In genomic region chr15:84741151-84741550, GRCh38 we compare ENCODE assay signal across 21 cellular contexts. TPM values are rescaled to one million over a fixed set of nuclear protein-coding genes. Genes with fewer than 3 reads are reported as not detected.
DNase-seq lines count a peak whose midpoint lies in the region; ATAC-seq and TF ChIP-seq lines count a peak whose summit lies in the region.
"Had no signal": no experiment of that assay in that cellular context is flagged by ENCODE, and none has a peak within 500 bp of the region (broad histone marks: within the 10 kb centered on the region; RNA-seq: fewer than 3 reads in every experiment).

No MANE protein-coding gene starts in this region.

- intact Hi-C loops in Panc1 (cut with micrococcal nuclease; ENCODE audit: unreplicated experiment): no loop called here

- DNase-seq in NCI-H2171 treated with DMSO at 0.1 percent for 48 hours (lab: John Stamatoyannopoulos, UW): peak; percentile 29
- no peak for DNase-seq in NCI-H2171 (lab: John Stamatoyannopoulos, UW)
- DNase-seq in Panc1 (ENCODE audit: low read depth, low spot score): no peak
- peak; percentile 56 for DNase-seq in hepatocyte (ENCODE audit: low spot score)
- DNase-seq in coronary artery (ENCODE audit: low spot score): no peak
- DNase-seq: activated CD4-positive, alpha-beta T cell treated with anti-CD3 and anti-CD28 coated beads for 4 hours; activated CD8-positive, alpha-beta memory T cell treated with anti-CD3 and anti-CD28 coated beads, Interleukin-2, amount 50 U/mL, for 4 hours; activated effector memory CD4-positive, alpha-beta T cell treated with anti-CD3 and anti-CD28 coated beads, Interleukin-2, amount 50 U/mL, for 16 hours; foreskin melanocyte; HCEC 1CT; mammary epithelial cell; NCI-H1417 treated with DMSO at 0.1 percent for 48 hours; NCI-H2107; NCI-H526; stomach; upper lobe of left lung had no signal

- H3K9me2 ChIP-seq in hepatocyte (replicated peaks; ENCODE audit: insufficient read depth): no peaks in the 10 kb centered on the region

- H3K4me2 ChIP-seq in hepatocyte: no peak overlapping the region

- no TSS peak for BruUV-seq in Panc1 (replicated peaks; lab: Mats Ljungman, UMichigan)

- in situ Hi-C loops in Panc1 (cut with HindIII; ENCODE audit: low pct_unique_long_range_greater_than_20kb, low sequenced_read_pairs): no loop called here

- WGBS in hepatocyte (ENCODE audit: low lambda C conversion rate, missing lambda C conversion rate): 77% methylated on average over 2 of the region's 2 CpGs

- H3K27ac Mint-ChIP-seq in stimulated activated memory B cell treated with anti-CD40 and anti-IgM and Interleukin-4, amounts not matched to agents 10 μg/mL and 1 μg/mL and 100 μg/mL, for 72 hours: peak overlapping the region; percentile 3

- H2AFZ ChIP-seq in hepatocyte: no peak overlapping the region

- no peaks in the 10 kb centered on the region for H3K4me1 ChIP-seq in Panc1 (ENCODE audit: control insufficient read depth, insufficient read depth, low read length)
- peaks cover 9% of the 10 kb centered on the region for H3K4me1 ChIP-seq in hepatocyte (ENCODE audit: insufficient read depth)
- H3K4me1 ChIP-seq: prostate gland had no signal

- H3K4me3 ChIP-seq in Panc1 (ENCODE audit: low read depth in 2 of 2, low read length in 2 of 2) (no peak overlapping the region), hepatocyte (no peak overlapping the region), coronary artery (no peak overlapping the region)
- H3K4me3 ChIP-seq: prostate gland, stomach, upper lobe of left lung had no signal

- POLR2A ChIA-PET in Panc1 (lab: Charles Lee): no interaction called here

- H3K27me3 ChIP-seq in Panc1 (ENCODE audit: control insufficient read depth, insufficient read depth, low read length): no peaks in the 10 kb centered on the region
- H3K27me3 ChIP-seq in hepatocyte: no peaks in the 10 kb centered on the region
- H3K27me3 ChIP-seq: stomach, upper lobe of left lung had no signal

- H3K27me3 Mint-ChIP-seq in stimulated activated memory B cell treated with anti-CD40 and anti-IgM and Interleukin-4, amounts not matched to agents 10 μg/mL and 1 μg/mL and 100 μg/mL, for 72 hours: no peaks in the 10 kb centered on the region
- H3K27me3 Mint-ChIP-seq: natural killer cell treated with Interleukin-12 subunit alpha and Interleukin-12 subunit beta and Interleukin-15 and Interleukin-18, amount 100 ng/mL, for 72 hours had no signal

- H3K79me2 ChIP-seq in hepatocyte: peaks cover 22% of the 10 kb centered on the region

- CTCF ChIA-PET in Panc1 (lab: Charles Lee): no interaction called here

- H3K36me3 ChIP-seq in Panc1 (ENCODE audit: control insufficient read depth, insufficient read depth, low read length) (no peaks in the 10 kb centered on the region), hepatocyte (replicated peaks; ENCODE audit: insufficient read depth, low read depth) (no peaks in the 10 kb centered on the region)
- H3K36me3 ChIP-seq: prostate gland, stomach, upper lobe of left lung had no signal

- no peak for TF ChIP-seq CTCF in Panc1 (IDR thresholded peaks at IDR 0.05)
- TF ChIP-seq CTCF in hepatocyte (IDR thresholded peaks at IDR 0.05; ENCODE audit: poor library complexity): no peak
- no peak for TF ChIP-seq CTCF in coronary artery (IDR thresholded peaks at IDR 0.05)

- H3K27ac ChIP-seq in Panc1 (ENCODE audit: low read length) (no peak overlapping the region), hepatocyte (peak overlapping the region; percentile 63), coronary artery (no peak overlapping the region)
- H3K27ac ChIP-seq: prostate gland, stomach, upper lobe of left lung had no signal

- H3K9me3 Mint-ChIP-seq in stimulated activated memory B cell treated with anti-CD40 and anti-IgM and Interleukin-4, amounts not matched to agents 10 μg/mL and 1 μg/mL and 100 μg/mL, for 72 hours: no peaks in the 10 kb centered on the region
- H3K9me3 Mint-ChIP-seq: natural killer cell treated with Interleukin-12 subunit alpha and Interleukin-12 subunit beta and Interleukin-15 and Interleukin-18, amount 100 ng/mL, for 72 hours had no signal

- no peaks in the 10 kb centered on the region for H3K36me3 Mint-ChIP-seq in stimulated activated memory B cell treated with anti-CD40 and anti-IgM and Interleukin-4, amounts not matched to agents 10 μg/mL and 1 μg/mL and 100 μg/mL, for 72 hours
- H3K36me3 Mint-ChIP-seq: natural killer cell treated with Interleukin-12 subunit alpha and Interleukin-12 subunit beta and Interleukin-15 and Interleukin-18, amount 100 ng/mL, for 72 hours had no signal

- H4K20me1 ChIP-seq in hepatocyte (ENCODE audit: insufficient read depth, poor library complexity, severe bottlenecking): no peaks in the 10 kb centered on the region

- no peak overlapping the region for H3K4me3 Mint-ChIP-seq in stimulated activated memory B cell treated with anti-CD40 and anti-IgM and Interleukin-4, amounts not matched to agents 10 μg/mL and 1 μg/mL and 100 μg/mL, for 72 hours
- H3K4me3 Mint-ChIP-seq: natural killer cell treated with Interleukin-12 subunit alpha and Interleukin-12 subunit beta and Interleukin-15 and Interleukin-18, amount 100 ng/mL, for 72 hours had no signal

- H3K9me3 ChIP-seq in Panc1 (ENCODE audit: control insufficient read depth, insufficient read depth, low read depth, low read length) (no peaks in the 10 kb centered on the region), hepatocyte (ENCODE audit: low read depth) (no peaks in the 10 kb centered on the region)
- H3K9me3 ChIP-seq: prostate gland, stomach, upper lobe of left lung had no signal

- ATAC-seq in Panc1 (0 out of 2 replicates have a peak, but pooled peaks have one; percentile 30), HG03196 (IDR thresholded peaks at IDR 0.05; ENCODE audit: unreplicated experiment) (no peak), HG02840 (IDR thresholded peaks at IDR 0.05; ENCODE audit: low FRiP score, unreplicated experiment) (no peak)
- no peak for ATAC-seq in stimulated activated memory B cell treated with anti-CD40 and anti-IgM and Interleukin-4, amounts not matched to agents 10 μg/mL and 1 μg/mL and 100 μg/mL, for 72 hours
- ATAC-seq: natural killer cell treated with Interleukin-12 subunit alpha and Interleukin-12 subunit beta and Interleukin-15 and Interleukin-18, amount 100 ng/mL, for 72 hours had no signal

- peaks cover 32% of the 10 kb centered on the region for H3K4me1 Mint-ChIP-seq in stimulated activated memory B cell treated with anti-CD40 and anti-IgM and Interleukin-4, amounts not matched to agents 10 μg/mL and 1 μg/mL and 100 μg/mL, for 72 hours

RNA-seq across cellular contexts. Expression of gene ZNF592, which starts 7.2 kb away (rescaled TPM):
- 34.2 TPM for total RNA-seq in Panc1 (2021; ENCODE audit: unreplicated experiment)
- polyA plus RNA-seq in Panc1 (2012; ENCODE audit: insufficient read length): 25.7 TPM
- total RNA-seq in hepatocyte: 11.0 and 14.4 TPM in 2 replicates
- 14.4 and 17.6 TPM in 2 replicates for polyA plus RNA-seq in hepatocyte

RNA-seq across cellular contexts. Expression of gene SEC11A, which starts 25.2 kb away (rescaled TPM):
- total RNA-seq in Panc1 (2021; ENCODE audit: unreplicated experiment) (164 TPM), hepatocyte (271 and 295 TPM in 2 replicates)
- 132 TPM for polyA plus RNA-seq in Panc1 (2012; ENCODE audit: insufficient read length)
- 198 and 218 TPM in 2 replicates for polyA plus RNA-seq in hepatocyte

Comparison
In these comparisons a context has a peak if more than half of its experiments do, and no peak if none do; other contexts are left out.
1. DNase-seq: peak in NCI-H2171 treated with DMSO at 0.1 percent for 48 hours (single experiment) and hepatocyte (single experiment); none in NCI-H2171 (single experiment), Panc1 (single experiment) and coronary artery (single experiment).